In genomic region chr6:2235782-2236495, GRCh38 we compare ENCODE assay signal across 21 cellular contexts. TPM values are rescaled to one million over a fixed set of nuclear protein-coding genes. Genes with fewer than 3 reads are reported as not detected.
DNase-seq lines count a peak whose midpoint lies in the region; ATAC-seq and TF ChIP-seq lines count a peak whose summit lies in the region.
"Had no signal": no experiment of that assay in that cellular context is flagged by ENCODE, and none has a peak within 500 bp of the region (broad histone marks: within the 10 kb centered on the region; RNA-seq: fewer than 3 reads in every experiment).

No MANE protein-coding gene starts in this region.

- H3K27me3 ChIP-seq in IMR-90 (ENCODE audit: control insufficient read depth, insufficient read depth, low read length) (no peaks in the 10 kb centered on the region), SK-N-SH (ENCODE audit: insufficient read depth) (no peaks in the 10 kb centered on the region), MM.1S (replicated peaks; ENCODE audit: insufficient read depth, low read length) (no peaks in the 10 kb centered on the region)
- H3K27me3 ChIP-seq: SJCRH30 had no signal

- TF ChIP-seq EP300 in SK-N-SH (IDR thresholded peaks at IDR 0.05; ENCODE audit: borderline replicate concordance in 1 of 2, low read depth in 1 of 2, low read length in 1 of 2) = peak in 1 of 2 experiments; percentile 67; a peak in 1 of 4 replicates

- H4K5ac ChIP-seq in IMR-90 (ENCODE audit: low read depth, low read length) = peak overlapping the region; percentile 92

- H3K9me1 ChIP-seq in IMR-90 (ENCODE audit: insufficient read depth, low read length) = peaks cover 7% of the 10 kb centered on the region

- H4K20me1 ChIP-seq in IMR-90 (ENCODE audit: insufficient read depth, low read length) = no peaks in the 10 kb centered on the region; the same call in 1 of the 2 replicates
- no peaks in the 10 kb centered on the region for H4K20me1 ChIP-seq in SK-N-SH (ENCODE audit: insufficient read depth)
- no peaks in the 10 kb centered on the region for H4K20me1 ChIP-seq in MM.1S (ENCODE audit: insufficient read depth, low read length)
- H4K20me1 ChIP-seq in OCI-LY7 (ENCODE audit: insufficient read depth, low read length) = no peaks in the 10 kb centered on the region

- H3K79me2 ChIP-seq in SK-N-SH (ENCODE audit: insufficient read depth) (no peaks in the 10 kb centered on the region), MM.1S (ENCODE audit: low read length) (peaks cover 34% of the 10 kb centered on the region), OCI-LY7 (ENCODE audit: insufficient read depth, low read depth, low read length) (no peaks in the 10 kb centered on the region)

- H3K4me3 ChIP-seq in IMR-90 (ENCODE audit: insufficient read depth, low read depth, low read length) = no peak overlapping the region
- H3K4me3 ChIP-seq in SK-N-SH (ENCODE audit: low read depth in 2 of 2, low read length in 1 of 2) = no peak overlapping the region
- H3K4me3 ChIP-seq in mucosa of descending colon = no peak overlapping the region
- no peak overlapping the region for H3K4me3 ChIP-seq in MM.1S (ENCODE audit: low read length)
- no peak overlapping the region for H3K4me3 ChIP-seq in OCI-LY7 (ENCODE audit: low read depth, low read length, poor library complexity, severe bottlenecking)
- H3K4me3 ChIP-seq: A549, PC-9, SJCRH30 had no signal

- peaks cover 0 to 12% (median 0%) of the 10 kb centered on the region in 3 donors for H3K36me3 Mint-ChIP-seq in immature natural killer cell

- CTCF ChIA-PET in IMR-90 (lab: Yijun Ruan, JAX) (no interaction called here), SK-N-SH (lab: Yijun Ruan, JAX) (interaction anchor here (0.7 to 1.4 kb wide), 5 partner anchors 11 to 354 kb away, joined by 3 to 4 read pairs (median 3); no protein-coding TSS in a partner anchor), OCI-LY7 (lab: Charles Lee; ENCODE audit: unreplicated experiment) (no interaction called here)

- peak; percentile 26 for DNase-seq in Ammon's horn (ENCODE audit: low spot score)
- no peak for DNase-seq in IMR-90
- peak; percentile 61 for DNase-seq in SK-N-SH
- no peak for DNase-seq in mucosa of descending colon
- DNase-seq in MM.1S = no peak
- DNase-seq in OCI-LY7 (ENCODE audit: low spot score) = no peak
- no peak for DNase-seq in immature natural killer cell
- DNase-seq: C1 segment of cervical spinal cord, DMS79 treated with DMSO at 0.1 percent for 48 hours, H9, NCI-H1048, NCI-H1436, NCI-H2029 treated with DMSO at 0.1 percent for 48 hours, NCI-H510A treated with DMSO at 0.1 percent for 48 hours, NCI-H774, PC-9, SJCRH30, SW 1271 had no signal

- no peak overlapping the region for H3K56ac ChIP-seq in IMR-90 (ENCODE audit: extremely low read depth, insufficient read depth, low read length)

- H3K4me3 Mint-ChIP-seq in immature natural killer cell = no peak overlapping the region
- H3K4me3 Mint-ChIP-seq: H9 had no signal

- H3K27me3 Mint-ChIP-seq in immature natural killer cell (ENCODE audit: low read depth in 3 of 3) = peaks cover 0 to 2% (median 0%) of the 10 kb centered on the region in 3 donors

- TF ChIP-seq CTCF in IMR-90 (conservative IDR thresholded peaks at IDR 0.05; ENCODE audit: low read depth, low read length) = no peak
- TF ChIP-seq CTCF in SK-N-SH (IDR thresholded peaks at IDR 0.05) = no peak
- TF ChIP-seq CTCF in mucosa of descending colon (IDR thresholded peaks at IDR 0.05) = no peak
- no peak for TF ChIP-seq CTCF in MM.1S (IDR thresholded peaks at IDR 0.05; ENCODE audit: low read length)
- TF ChIP-seq CTCF in OCI-LY7 (conservative IDR thresholded peaks at IDR 0.05; ENCODE audit: low read length) = no peak

- peak overlapping the region; percentile 86; the same call in 1 of the 2 replicates for H2AK5ac ChIP-seq in IMR-90 (ENCODE audit: low read depth, low read length)

- H3K9me3 ChIP-seq in IMR-90 (ENCODE audit: control insufficient read depth, insufficient read depth, low read length) (no peaks in the 10 kb centered on the region), SK-N-SH (no peaks in the 10 kb centered on the region), mucosa of descending colon (no peaks in the 10 kb centered on the region), MM.1S (replicated peaks; ENCODE audit: insufficient read depth, low read length) (no peaks in the 10 kb centered on the region), OCI-LY7 (ENCODE audit: low read length) (no peaks in the 10 kb centered on the region)
- H3K9me3 ChIP-seq: A549, SJCRH30 had no signal

- dilution Hi-C loops in IMR-90 (cut with HindIII; ENCODE audit: low sequenced_read_pairs, unreplicated experiment) = no loop called here

- H2BK5ac ChIP-seq in IMR-90 (ENCODE audit: low read depth, low read length, poor library complexity, severe bottlenecking) = peak overlapping the region; percentile 20

- peak overlapping the region in 1 of 2 experiments; percentile 61; a peak in 2 of 4 replicates for H4K8ac ChIP-seq in IMR-90 (ENCODE audit: low read depth in 2 of 2, low read length in 2 of 2)

- peak overlapping the region; percentile 85 for H3K18ac ChIP-seq in IMR-90 (ENCODE audit: low read depth, low read length)

- ATAC-seq in IMR-90 (ENCODE audit: low read depth) (no peak), mucosa of descending colon (peak; percentile 17), HG03469 (IDR thresholded peaks at IDR 0.05; ENCODE audit: unreplicated experiment) (no peak)
- ATAC-seq: A549 had no signal

- H3K36me3 ChIP-seq in IMR-90 (ENCODE audit: control insufficient read depth, insufficient read depth, low read length) (no peaks in the 10 kb centered on the region), SK-N-SH (replicated peaks in 1 of 2; ENCODE audit: control insufficient read depth in 1 of 2, insufficient read depth in 2 of 2, low read length in 1 of 2) (no peaks in the 10 kb centered on the region), mucosa of descending colon (ENCODE audit: low read depth) (no peaks in the 10 kb centered on the region), MM.1S (replicated peaks; ENCODE audit: insufficient read depth, low read length) (no peaks in the 10 kb centered on the region), OCI-LY7 (ENCODE audit: insufficient read depth, low read length) (no peaks in the 10 kb centered on the region)
- H3K36me3 ChIP-seq: SJCRH30 had no signal

- intact Hi-C loops in IMR-90 (cut with micrococcal nuclease) = loop anchor here (10.0 kb wide), 1 partner anchor 71 kb away; no protein-coding TSS in a partner anchor
- intact Hi-C loops in mucosa of descending colon (cut with DNase I, micrococcal nuclease) = no loop called here
- intact Hi-C loops in OCI-LY7 (cut with micrococcal nuclease; ENCODE audit: unreplicated experiment) = no loop called here

- H3K4me1 Mint-ChIP-seq in immature natural killer cell = peaks cover 0 to 24% of the 10 kb centered on the region in 2 donors

- peak overlapping the region; percentile 77; the same call in 1 of the 2 replicates for H4K91ac ChIP-seq in IMR-90 (ENCODE audit: insufficient read depth, low read depth, low read length)

- POLR2A ChIA-PET in IMR-90 (lab: Charles Lee; ENCODE audit: unreplicated experiment) (interaction anchor here (0.5 kb wide), 1 partner anchor 622 kb away, joined by 8 read pairs; no protein-coding TSS in a partner anchor), SK-N-SH (lab: Yijun Ruan, JAX) (interaction anchor here (1.0 kb wide), 1 partner anchor 10 kb away, joined by 3 read pairs; no protein-coding TSS in a partner anchor), OCI-LY7 (lab: Charles Lee) (interaction anchor here (1.2 kb wide), 1 partner anchor 10 kb away, joined by 3 read pairs; no protein-coding TSS in a partner anchor)

- WGBS in IMR-90 (ENCODE audit: extremely low coverage in 2 of 2, insufficient read length in 1 of 2), 2 experiments = no CpG with 5 or more reads among the region's 2 CpGs
- 72% methylated on average over 2 of the region's 2 CpGs for WGBS in SK-N-SH (ENCODE audit: low lambda C conversion rate)

- peak overlapping the region; percentile 75; the same call in 2 of the 3 replicates for H2BK15ac ChIP-seq in IMR-90 (ENCODE audit: low read depth, low read length)

- TF ChIP-seq POLR2A in IMR-90 (IDR thresholded peaks at IDR 0.05; ENCODE audit: low read depth, low read length) = no peak

- peak overlapping the region; percentile 52 for H3K4ac ChIP-seq in IMR-90 (ENCODE audit: low read depth, low read length)

- no TSS peak for BruUV-seq in IMR-90 (replicated peaks; lab: Mats Ljungman, UMichigan)
- no TSS peak for BruUV-seq in OCI-LY7 (replicated peaks; lab: Mats Ljungman, UMichigan)

- H2BK120ac ChIP-seq in IMR-90 (ENCODE audit: low read depth, low read length) = peak overlapping the region; percentile 80

- no peaks in the 10 kb centered on the region for H3K9me2 ChIP-seq in SK-N-SH
- H3K9me2 ChIP-seq in MM.1S (replicated peaks; ENCODE audit: insufficient read depth, low read length) = no peaks in the 10 kb centered on the region
- H3K9me2 ChIP-seq in OCI-LY7 (ENCODE audit: insufficient read depth, low read length) = no peaks in the 10 kb centered on the region

- no peak overlapping the region for H2AK9ac ChIP-seq in IMR-90 (replicated peaks; ENCODE audit: low read depth, low read length, poor library complexity)

- peaks cover 30 to 33% of the 10 kb centered on the region in 2 experiments for H3K79me1 ChIP-seq in IMR-90 (ENCODE audit: low read depth in 1 of 2, low read length in 2 of 2)

- H2AFZ ChIP-seq in IMR-90 (replicated peaks; ENCODE audit: low read length, poor library complexity) (no peak overlapping the region), SK-N-SH (ENCODE audit: low read depth) (no peak overlapping the region; the same call in 1 of the 2 replicates), MM.1S (ENCODE audit: low read length) (no peak overlapping the region), OCI-LY7 (ENCODE audit: low read length) (no peak overlapping the region)
- H2AFZ ChIP-seq: PC-9 had no signal

- no peak overlapping the region for H3K27ac Mint-ChIP-seq in immature natural killer cell
- H3K27ac Mint-ChIP-seq: H9 had no signal

- peak overlapping the region; percentile 45; the same call in 1 of the 2 replicates for H3K14ac ChIP-seq in IMR-90 (replicated peaks; ENCODE audit: low read depth, low read length)

- H3K4me2 ChIP-seq in IMR-90 (ENCODE audit: low read depth, low read length) (no peak overlapping the region; the same call in 1 of the 2 replicates), SK-N-SH (0 out of 2 replicates have a peak overlapping the region, but pooled peaks have one; percentile 10), MM.1S (ENCODE audit: low read depth, low read length) (no peak overlapping the region), OCI-LY7 (ENCODE audit: low read length) (no peak overlapping the region)
- H3K4me2 ChIP-seq: KMS-11, PC-9 had no signal

- in situ Hi-C loops in IMR-90 (cut with MboI; ENCODE audit: low sequenced_read_pairs) = no loop called here

- H3K23ac ChIP-seq in IMR-90 (ENCODE audit: low read depth, low read length) = peak overlapping the region; percentile 31; the same call in 1 of the 2 replicates

- no peaks in the 10 kb centered on the region for H3K9me3 Mint-ChIP-seq in immature natural killer cell
- H3K9me3 Mint-ChIP-seq: H9 had no signal

- TF ChIP-seq RAD21 in IMR-90 (IDR thresholded peaks at IDR 0.05; ENCODE audit: low read length) (no peak), SK-N-SH (IDR thresholded peaks at IDR 0.05; ENCODE audit: low read length) (peak; percentile 5; the same call in 1 of the 2 replicates)

- H3F3A ChIP-seq in SK-N-SH (replicated peaks; ENCODE audit: insufficient read depth) = peaks cover 9% of the 10 kb centered on the region
- H3F3A ChIP-seq in MM.1S (ENCODE audit: insufficient read depth, low read length) = no peaks in the 10 kb centered on the region; the same call in 1 of the 2 replicates

- peak overlapping the region; percentile 59; the same call in 1 of the 2 replicates for H3K27ac ChIP-seq in IMR-90 (ENCODE audit: insufficient read depth, low read length)
- H3K27ac ChIP-seq in SK-N-SH (ENCODE audit: low read depth in 2 of 2, low read length in 1 of 2) = no peak overlapping the region
- no peak overlapping the region for H3K27ac ChIP-seq in MM.1S (ENCODE audit: low read length)
- H3K27ac ChIP-seq in OCI-LY7 (ENCODE audit: low read depth, low read length, poor library complexity, severe bottlenecking) = no peak overlapping the region
- H3K27ac ChIP-seq: A549, KMS-11, PC-9, SJCRH30 had no signal

- H3K4me1 ChIP-seq in IMR-90 (ENCODE audit: control insufficient read depth, insufficient read depth, low read length) (peaks cover 15% of the 10 kb centered on the region), SK-N-SH (ENCODE audit: control insufficient read depth in 1 of 2, insufficient read depth in 2 of 2, low read depth in 1 of 2, low read length in 1 of 2) (peaks cover 8 to 14% of the 10 kb centered on the region in 2 experiments; a peak in 1 of 4 replicates), mucosa of descending colon (ENCODE audit: low read depth) (peaks cover 23% of the 10 kb centered on the region), MM.1S (ENCODE audit: low read length) (peaks cover 10% of the 10 kb centered on the region), OCI-LY7 (ENCODE audit: insufficient read depth, low read length, poor library complexity, severe bottlenecking) (no peaks in the 10 kb centered on the region)

- H2BK20ac ChIP-seq in IMR-90 (ENCODE audit: low read depth, low read length) = peak overlapping the region; percentile 72

- H3K9ac ChIP-seq in IMR-90 (ENCODE audit: low read depth, low read length) (no peak overlapping the region), SK-N-SH (no peak overlapping the region), MM.1S (ENCODE audit: low read length) (no peak overlapping the region)
- H3K9ac ChIP-seq: KMS-11 had no signal

RNA-seq across cellular contexts. Expression of gene GMDS, which starts 9.5 kb away (rescaled TPM):
- 7.3 and 9.4 TPM in 2 replicates for total RNA-seq in IMR-90 (2012; rRNA removed)
- polyA plus RNA-seq in IMR-90 (2012; rRNA removed) = 15.0 and 21.9 TPM in 2 replicates
- polyA plus RNA-seq in IMR-90 (2012; cell fraction: cytosol; rRNA removed) = 19.5 and 21.7 TPM in 2 replicates
- polyA plus RNA-seq in IMR-90 (2012; cell fraction: nucleus; rRNA removed; ENCODE audit: low replicate concordance) = 7.8 and 10.9 TPM in 2 replicates
- 12.0 and 12.3 TPM in 2 replicates for polyA plus RNA-seq in SK-N-SH (2012; rRNA removed)
- polyA plus RNA-seq in SK-N-SH (2012; cell fraction: cytosol; rRNA removed) = 17.1 and 27.9 TPM in 2 replicates
- 8.3 and 9.1 TPM in 2 replicates for polyA plus RNA-seq in SK-N-SH (2012; cell fraction: nucleus; rRNA removed)
- total RNA-seq in mucosa of descending colon = 100 to 1,000 TPM in 2 of 3 donors, 10 to 100 TPM in 1; 68.0 to 228 (median 135) TPM
- 9.9 and 17.2 TPM in 2 replicates for total RNA-seq in OCI-LY7 (2014; rRNA removed; shearing (Covaris generic))
- 26.8 and 34.9 TPM in 2 replicates for total RNA-seq in OCI-LY7 (2022)
- polyA plus RNA-seq in immature natural killer cell = 10 to 100 TPM; 14.1 to 25.4 (median 22.5) TPM

Comparison
In these comparisons a context has a peak if more than half of its experiments do, and no peak if none do; other contexts are left out.
1. DNase-seq: peak in Ammon's horn (single experiment) and SK-N-SH (single experiment); none in IMR-90 (single experiment), mucosa of descending colon (0 of 3), MM.1S (single experiment), OCI-LY7 (single experiment) and immature natural killer cell (0 of 3).